ENCODE assay signal across 35 cellular contexts in the genomic region with DNA sequence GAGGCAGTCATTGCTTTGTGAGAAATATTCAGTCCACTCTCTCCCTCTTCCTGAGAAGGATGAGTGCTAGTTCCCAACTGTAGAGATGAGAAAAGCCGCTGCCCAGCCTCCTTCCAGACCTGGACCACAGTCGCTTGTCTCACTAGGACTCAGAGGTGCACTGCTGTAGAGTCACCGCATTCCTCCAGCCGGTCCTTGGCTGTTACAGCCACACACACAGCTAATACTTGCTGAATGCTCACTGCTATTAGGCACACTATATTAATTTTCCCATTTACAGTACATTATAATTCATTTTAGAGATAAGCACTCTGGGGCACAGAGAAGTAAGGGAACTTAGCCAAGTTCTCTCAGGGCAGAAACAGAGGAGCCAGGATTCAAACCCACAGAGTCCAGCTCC. TPM values are rescaled to one million over a fixed set of nuclear protein-coding genes. Genes with fewer than 3 reads are reported as not detected.
"Had no signal": no experiment of that assay in that cellular context is flagged by ENCODE, and none has a peak within 500 bp of the region (broad histone marks: within the 10 kb centered on the region; RNA-seq: fewer than 3 reads in every experiment).

No MANE protein-coding gene starts in this region.

- ATAC-seq: naive thymus-derived CD8-positive, alpha-beta T cell; pancreas; psoas muscle; right cardiac atrium; sciatic nerve; stimulated activated naive B cell treated with anti-CD40 and anti-IgM and Interleukin-4, amounts not matched to agents 10 μg/mL and 1 μg/mL and 100 μg/mL, for 72 hours had no signal

- H3K36me3 ChIP-seq: neutrophil, pancreas, spleen, stomach, thoracic aorta, thyroid gland, tibial nerve, upper lobe of left lung, vagina had no signal

- H3K4me3 Mint-ChIP-seq: naive thymus-derived CD8-positive, alpha-beta T cell; natural killer cell treated with Interleukin-12 subunit alpha and Interleukin-12 subunit beta and Interleukin-15 and Interleukin-18, amount 100 ng/mL, for 72 hours; nephron progenitor cell; neural crest cell; stimulated activated naive B cell treated with anti-CD40 and anti-IgM and Interleukin-4, amounts not matched to agents 10 μg/mL and 1 μg/mL and 100 μg/mL, for 72 hours; stimulated activated naive CD8-positive, alpha-beta T cell treated with anti-CD3 and anti-CD28 coated beads, Interleukin-15, Interleukin-2, amounts not matched to agents 100 ng/mL and 50 ng/mL, for 24 hours had no signal

- H3K4me1 Mint-ChIP-seq: naive thymus-derived CD8-positive, alpha-beta T cell; nephron progenitor cell; stimulated activated naive B cell treated with anti-CD40 and anti-IgM and Interleukin-4, amounts not matched to agents 10 μg/mL and 1 μg/mL and 100 μg/mL, for 72 hours had no signal

- H3K27ac ChIP-seq: neutrophil, pancreas, psoas muscle, skin epidermis, spleen, stomach, thoracic aorta, thyroid gland, tibial nerve, upper lobe of left lung, vagina had no signal

- H3K27ac Mint-ChIP-seq: naive thymus-derived CD8-positive, alpha-beta T cell; natural killer cell treated with Interleukin-12 subunit alpha and Interleukin-12 subunit beta and Interleukin-15 and Interleukin-18, amount 100 ng/mL, for 72 hours; nephron progenitor cell; stimulated activated naive B cell treated with anti-CD40 and anti-IgM and Interleukin-4, amounts not matched to agents 10 μg/mL and 1 μg/mL and 100 μg/mL, for 72 hours; stimulated activated naive CD8-positive, alpha-beta T cell treated with anti-CD3 and anti-CD28 coated beads, Interleukin-15, Interleukin-2, amounts not matched to agents 100 ng/mL and 50 ng/mL, for 24 hours had no signal

- H3K9me3 ChIP-seq: neutrophil, pancreas, thoracic aorta, thyroid gland, vagina had no signal

- H3K4me3 ChIP-seq: pancreas, psoas muscle, skin epidermis, smooth muscle cell, spleen, stomach, thoracic aorta, thyroid gland, tibial nerve, upper lobe of left lung, vagina had no signal

- H3K27me3 ChIP-seq: pancreas, thyroid gland, tibial nerve, upper lobe of left lung, vagina had no signal

- H3K4me1 ChIP-seq: pancreas, psoas muscle, spleen, stomach, thyroid gland, tibial nerve, upper lobe of left lung, vagina had no signal

- DNase-seq: naive thymus-derived CD8-positive, alpha-beta T cell; nephron progenitor cell; nucleus accumbens; pancreas; psoas muscle; right cardiac atrium; spleen; stimulated activated CD4-positive, alpha-beta T cell treated with anti-CD3 and anti-CD28 coated beads, Interleukin-12 subunit alpha, Interleukin-12 subunit beta, amount 100 ng/mL, for 4 hours; stimulated activated CD4-positive, alpha-beta T cell treated with anti-CD3 and anti-CD28 coated beads, Interleukin-1b, Interleukin-23, amount 100 ng/mL, for 48 hours; stimulated activated CD4-positive, alpha-beta T cell treated with anti-CD3 and anti-CD28 coated beads, Interleukin-4, amount 100 ng/mL, for 1 hour; stimulated activated CD4-positive, alpha-beta T cell treated with anti-CD3 and anti-CD28 coated beads, Interleukin-4, amount 100 ng/mL, for 4 hours; stimulated activated CD8-positive, alpha-beta memory T cell treated with anti-CD3 and anti-CD28 coated beads, Interleukin-4, amount 100 ng/mL, for 48 hours; stimulated activated naive B cell treated with anti-CD40 and anti-IgM and Interleukin-4, amounts not matched to agents 10 μg/mL and 1 μg/mL and 100 μg/mL, for 72 hours; stimulated activated naive CD4-positive, alpha-beta T cell treated with Interleukin-2 at 50 U/mL for 16 hours; stomach; thyroid gland; trophoblast cell; upper lobe of left lung had no signal

- H3K9me3 Mint-ChIP-seq: natural killer cell treated with Interleukin-12 subunit alpha and Interleukin-12 subunit beta and Interleukin-15 and Interleukin-18, amount 100 ng/mL, for 72 hours had no signal

RNA-seq across cellular contexts. Expression of a gene that starts 10.0 kb away (rescaled TPM):
- total RNA-seq: naive thymus-derived CD8-positive, alpha-beta T cell; natural killer cell treated with Interleukin-12 subunit alpha and Interleukin-12 subunit beta and Interleukin-15 and Interleukin-18, amount 100 ng/mL, for 72 hours; neural crest cell; omental fat pad; osteocyte; posterior vena cava; renal cortical epithelial cell; right cardiac atrium; sciatic nerve; smooth muscle cell; spleen; subcutaneous adipose tissue; temporal lobe; thoracic aorta; thyroid gland; tibial nerve; ureter; vagina had no signal
- polyA plus RNA-seq: naive thymus-derived CD8-positive, alpha-beta T cell had no signal
